14 cellular contexts compared by ENCODE assay signal in the genomic region with DNA sequence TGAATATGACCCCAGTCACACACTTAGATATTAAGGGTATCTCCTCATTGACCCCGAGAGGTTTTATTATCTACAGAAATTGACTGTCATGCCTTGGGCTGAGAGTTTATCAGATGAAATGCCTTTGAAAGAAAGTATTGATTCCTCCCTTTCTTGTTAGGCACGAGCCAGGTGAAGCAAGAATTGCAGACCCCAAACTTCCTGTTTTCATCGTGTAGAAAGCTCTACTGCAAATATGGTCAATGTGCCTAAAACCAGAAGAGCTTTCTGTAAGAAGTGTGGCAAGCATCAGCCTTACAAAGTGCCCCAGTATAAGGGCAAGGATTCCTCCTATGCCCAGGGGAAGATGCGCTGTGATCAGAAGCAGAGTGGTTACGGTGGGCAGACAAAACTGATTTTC.
"Had no signal": no experiment of that assay in that cellular context is flagged by ENCODE, and none has a peak within 500 bp of the region (broad histone marks: within the 10 kb centered on the region; RNA-seq: fewer than 3 reads in every experiment).

No MANE protein-coding gene starts in this region.

- H3K27me3 Mint-ChIP-seq: activated CD4-positive, alpha-beta T cell treated with anti-CD3 and anti-CD28 coated beads, Interleukin-2, amount 10 ng/mL, durations not matched to agents 24 days and 14 days had no signal

- DNase-seq: activated CD4-positive, alpha-beta T cell treated with anti-CD3 and anti-CD28 coated beads, Interleukin-2, amount 10 ng/mL, durations not matched to agents 24 days and 14 days; activated CD4-positive, CD25-positive, alpha-beta regulatory T cell; activated CD8-positive, alpha-beta memory T cell treated with anti-CD3 and anti-CD28 coated beads for 24 hours; activated gamma-delta T cell treated with Interleukin-2 at 50 U/mL for 16 hours; foreskin melanocyte; head of caudate nucleus; immature natural killer cell; right cardiac atrium; stimulated activated CD4-positive, alpha-beta T cell treated with anti-CD3 and anti-CD28 coated beads, Interleukin-4, amount 100 ng/mL, for 24 hours; stimulated activated naive CD4-positive, alpha-beta T cell; substantia nigra had no signal

- H3K36me3 Mint-ChIP-seq: immature natural killer cell, mesothelial cell of epicardium had no signal

- H3K4me3 Mint-ChIP-seq: activated CD4-positive, alpha-beta T cell treated with anti-CD3 and anti-CD28 coated beads, Interleukin-2, amount 10 ng/mL, durations not matched to agents 24 days and 14 days; immature natural killer cell; mesothelial cell of epicardium had no signal

- FAIRE-seq: astrocyte, small intestine had no signal

- ATAC-seq: right cardiac atrium had no signal

- H3K27ac Mint-ChIP-seq: activated CD4-positive, alpha-beta T cell treated with anti-CD3 and anti-CD28 coated beads, Interleukin-2, amount 10 ng/mL, durations not matched to agents 24 days and 14 days; immature natural killer cell; mesothelial cell of epicardium had no signal

- H3K4me1 Mint-ChIP-seq: mesothelial cell of epicardium had no signal

- H3K9me3 Mint-ChIP-seq: activated CD4-positive, alpha-beta T cell treated with anti-CD3 and anti-CD28 coated beads, Interleukin-2, amount 10 ng/mL, durations not matched to agents 24 days and 14 days; mesothelial cell of epicardium had no signal
